In the genomic region with DNA sequence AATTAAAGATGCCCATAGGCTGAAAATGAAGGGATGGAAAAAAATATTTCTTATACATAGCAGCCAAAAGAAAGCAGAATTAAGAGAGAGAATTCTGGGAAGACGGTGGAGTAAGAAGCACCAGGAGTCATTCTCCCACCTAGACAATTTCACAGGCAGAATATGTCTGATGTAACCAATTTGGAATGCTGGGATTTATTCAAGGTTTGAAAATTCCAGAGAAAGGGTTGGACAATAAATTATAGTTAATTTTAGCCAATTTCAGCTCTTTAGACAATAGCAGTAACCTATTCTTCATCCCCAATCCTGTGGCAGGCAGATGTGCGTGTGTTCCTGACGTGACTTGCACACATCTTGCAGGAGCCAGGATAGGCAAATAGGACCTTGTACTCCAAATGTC, we compare ENCODE assay signal across 20 cellular contexts.
"Had no signal": no experiment of that assay in that cellular context is flagged by ENCODE, and none has a peak within 500 bp of the region (broad histone marks: within the 10 kb centered on the region; RNA-seq: fewer than 3 reads in every experiment).

No MANE protein-coding gene starts in this region.

- H3K36me3 Mint-ChIP-seq: naive thymus-derived CD4-positive, alpha-beta T cell; stimulated activated naive B cell treated with anti-CD40 and anti-IgM and Interleukin-4, amounts not matched to agents 10 μg/mL and 1 μg/mL and 100 μg/mL, for 72 hours had no signal

- H3K27ac ChIP-seq: dorsolateral prefrontal cortex, heart left ventricle, neutrophil, right atrium auricular region, sigmoid colon, skin epidermis, testis, tibial nerve had no signal

- H3K4me3 Mint-ChIP-seq: naive thymus-derived CD4-positive, alpha-beta T cell; nephron progenitor cell; stimulated activated naive B cell treated with anti-CD40 and anti-IgM and Interleukin-4, amounts not matched to agents 10 μg/mL and 1 μg/mL and 100 μg/mL, for 72 hours; stimulated activated naive CD8-positive, alpha-beta T cell treated with anti-CD3 and anti-CD28 coated beads, Interleukin-15, amount 100 ng/mL, for 72 hours had no signal

- H3K27ac Mint-ChIP-seq: naive thymus-derived CD4-positive, alpha-beta T cell; nephron progenitor cell; stimulated activated naive B cell treated with anti-CD40 and anti-IgM and Interleukin-4, amounts not matched to agents 10 μg/mL and 1 μg/mL and 100 μg/mL, for 72 hours; stimulated activated naive CD8-positive, alpha-beta T cell treated with anti-CD3 and anti-CD28 coated beads, Interleukin-15, amount 100 ng/mL, for 72 hours had no signal

- H3K4me3 ChIP-seq: dorsolateral prefrontal cortex, heart left ventricle, right atrium auricular region, sigmoid colon, skin epidermis, testis, tibial nerve had no signal

- FAIRE-seq: islet of Langerhans had no signal

- H3K27me3 Mint-ChIP-seq: naive thymus-derived CD4-positive, alpha-beta T cell; stimulated activated naive B cell treated with anti-CD40 and anti-IgM and Interleukin-4, amounts not matched to agents 10 μg/mL and 1 μg/mL and 100 μg/mL, for 72 hours; stimulated activated naive CD8-positive, alpha-beta T cell treated with anti-CD3 and anti-CD28 coated beads, Interleukin-15, amount 100 ng/mL, for 72 hours had no signal

- H3K4me1 Mint-ChIP-seq: naive thymus-derived CD4-positive, alpha-beta T cell; nephron progenitor cell; stimulated activated naive B cell treated with anti-CD40 and anti-IgM and Interleukin-4, amounts not matched to agents 10 μg/mL and 1 μg/mL and 100 μg/mL, for 72 hours; stimulated activated naive CD8-positive, alpha-beta T cell treated with anti-CD3 and anti-CD28 coated beads, Interleukin-15, amount 100 ng/mL, for 72 hours had no signal

- DNase-seq: cortex of kidney; dorsolateral prefrontal cortex; effector CD8-positive, alpha-beta T cell; heart left ventricle; hypothalamus; mammary epithelial cell; naive thymus-derived CD4-positive, alpha-beta T cell; nephron progenitor cell; posterior cingulate gyrus; sigmoid colon; stimulated activated CD4-positive, alpha-beta T cell treated with anti-CD3 and anti-CD28 coated beads, Interleukin-2, amount 100 ng/mL, for 24 hours; stimulated activated CD4-positive, alpha-beta T cell treated with anti-CD3 and anti-CD28 coated beads, Interleukin-4, amount 100 ng/mL, for 4 hours; stimulated activated naive B cell treated with anti-CD40 and anti-IgM and Interleukin-4, amounts not matched to agents 10 μg/mL and 1 μg/mL and 100 μg/mL, for 72 hours; stimulated activated naive CD8-positive, alpha-beta T cell treated with anti-CD3 and anti-CD28 coated beads, Interleukin-15, amount 100 ng/mL, for 72 hours; testis had no signal
